Comparison of ENCODE assay signal across 11 cellular contexts in the genomic region with DNA sequence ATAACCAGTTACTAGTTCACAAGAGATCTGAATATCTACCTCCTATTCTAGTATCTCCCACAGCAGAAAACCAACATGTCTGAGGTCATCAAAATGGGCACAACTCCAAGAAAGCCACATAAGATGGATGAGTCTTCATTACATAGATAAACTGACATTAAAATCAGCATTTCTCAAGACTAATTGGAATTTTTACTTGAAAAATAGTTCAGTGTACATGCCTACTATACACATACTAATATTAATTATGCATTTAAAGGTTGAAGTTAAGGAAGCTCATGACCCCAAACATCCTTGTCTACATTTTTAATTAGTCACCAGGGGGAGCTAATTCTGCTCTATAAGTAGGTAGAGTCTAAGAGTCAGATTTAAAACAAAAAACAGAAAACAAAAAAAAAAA. TPM values are rescaled to one million over a fixed set of nuclear protein-coding genes. Genes with fewer than 3 reads are reported as not detected.
DNase-seq lines count a peak whose midpoint lies in the region; TF ChIP-seq lines count a peak whose summit lies in the region.
"Had no signal": no experiment of that assay in that cellular context is flagged by ENCODE, and none has a peak within 500 bp of the region (broad histone marks: within the 10 kb centered on the region; RNA-seq: fewer than 3 reads in every experiment).

No MANE protein-coding gene starts in this region.

- H3K9me3 ChIP-seq in HEK293 (ENCODE audit: control insufficient read depth, insufficient read depth, low read depth, low read length), result no peaks in the 10 kb centered on the region
- H3K9me3 ChIP-seq in SJCRH30 (replicated peaks), result no peaks in the 10 kb centered on the region
- H3K9me3 ChIP-seq in uterus, result no peaks in the 10 kb centered on the region
- no peaks in the 10 kb centered on the region for H3K9me3 ChIP-seq in effector memory CD4-positive, alpha-beta T cell (ENCODE audit: control insufficient read depth, low read length)

- H3K4me1 ChIP-seq in HEK293 (ENCODE audit: control insufficient read depth, insufficient read depth, low read length) (peaks cover 4% of the 10 kb centered on the region; the same call in 1 of the 2 replicates), SJCRH30 (no peaks in the 10 kb centered on the region), uterus (no peaks in the 10 kb centered on the region)
- H3K4me1 ChIP-seq in effector memory CD4-positive, alpha-beta T cell (ENCODE audit: control insufficient read depth, insufficient read depth, low read length, poor library complexity, severe bottlenecking), result no peaks in the 10 kb centered on the region

- TF ChIP-seq POLR2A in uterus (IDR thresholded peaks at IDR 0.05), result no peak

- CTCF ChIA-PET in HEK293 (lab: Yijun Ruan, JAX), result interaction anchor here (0.6 to 1.3 kb wide), 6 partner anchors 22 to 785 kb away, joined by 3 to 9 read pairs (median 4); no protein-coding TSS in a partner anchor

- intact Hi-C loops in uterus (cut with DNase I; ENCODE audit: low total_unique reads), result no loop called here

- no peak overlapping the region for H3K27ac ChIP-seq in HEK293 (ENCODE audit: extremely low read depth, low read depth, low read length)
- no peak overlapping the region for H3K27ac ChIP-seq in SJCRH30
- no peak overlapping the region for H3K27ac ChIP-seq in uterus
- no peak overlapping the region for H3K27ac ChIP-seq in effector memory CD4-positive, alpha-beta T cell (ENCODE audit: insufficient read depth, low read length, poor library complexity, severe bottlenecking)

- no peaks in the 10 kb centered on the region for H3K36me3 ChIP-seq in HEK293 (ENCODE audit: control insufficient read depth in 2 of 2, insufficient read depth in 1 of 2, low read length in 2 of 2)
- 0 out of 2 replicates have a peak, but pooled peaks cover 5% of the 10 kb centered on the region for H3K36me3 ChIP-seq in SJCRH30
- no peaks in the 10 kb centered on the region for H3K36me3 ChIP-seq in uterus
- H3K36me3 ChIP-seq in effector memory CD4-positive, alpha-beta T cell (ENCODE audit: control insufficient read depth, insufficient read depth, low read length), result no peaks in the 10 kb centered on the region

- TF ChIP-seq CTCF in AG10803 (conservative IDR thresholded peaks at IDR 0.05; ENCODE audit: low read length) (peak; percentile 20; the same call in 1 of the 2 replicates), HEK293 (tag by site-specific recombination; IDR thresholded peaks at IDR 0.05) (peak; percentile 55; the same call in 1 of the 2 replicates), fibroblast of the aortic adventitia (IDR thresholded peaks at IDR 0.05; ENCODE audit: insufficient read depth, low read length) (no peak), uterus (IDR thresholded peaks at IDR 0.05) (no peak)

- H3K27me3 ChIP-seq in SJCRH30 (no peaks in the 10 kb centered on the region), uterus (no peaks in the 10 kb centered on the region)
- no peaks in the 10 kb centered on the region for H3K27me3 ChIP-seq in effector memory CD4-positive, alpha-beta T cell (replicated peaks; ENCODE audit: control insufficient read depth, insufficient read depth, low read length, poor library complexity, severe bottlenecking)

- POLR2A ChIA-PET in HEK293 (lab: Yijun Ruan, JAX), result no interaction called here

- DNase-seq in AG10803 (ENCODE audit: low read depth) (peak; percentile 40), SJCRH30 (peak; percentile 7 to 51), fibroblast of the aortic adventitia (ENCODE audit: low read depth) (peak; percentile 64), uterus (no peak), HK-2 (ENCODE audit: unreplicated experiment) (no peak), NOMO-1 treated with DMSO at 0.1 percent for 48 hours (lab: John Stamatoyannopoulos, UW; ENCODE audit: unreplicated experiment) (no peak)
- DNase-seq in effector memory CD4-positive, alpha-beta T cell, result no peak
- DNase-seq: activated CD4-positive, alpha-beta T cell treated with anti-CD3 and anti-CD28 coated beads, Interleukin-2, amount 10 ng/mL, durations not matched to agents 24 days and 14 days; NCI-H774; stimulated activated naive CD8-positive, alpha-beta T cell treated with anti-CD3 and anti-CD28 coated beads, Interleukin-15, Interleukin-2, amounts not matched to agents 100 U/mL and 50 U/mL, for 24 hours had no signal

- H3K4me3 ChIP-seq in AG10803 (ENCODE audit: low read length) (no peak overlapping the region), HEK293 (ENCODE audit: low read depth, low read length) (no peak overlapping the region), SJCRH30 (no peak overlapping the region), fibroblast of the aortic adventitia (ENCODE audit: low read depth, low read length) (no peak overlapping the region), uterus (no peak overlapping the region)
- H3K4me3 ChIP-seq in effector memory CD4-positive, alpha-beta T cell (ENCODE audit: insufficient read depth, low read depth, low read length, poor library complexity, severe bottlenecking), result no peak overlapping the region

TF ChIP-seq in HEK293, 187 proteins besides CTCF, POLR2A, EP300 and RAD21:
- TF ChIP-seq, protein P1, sequence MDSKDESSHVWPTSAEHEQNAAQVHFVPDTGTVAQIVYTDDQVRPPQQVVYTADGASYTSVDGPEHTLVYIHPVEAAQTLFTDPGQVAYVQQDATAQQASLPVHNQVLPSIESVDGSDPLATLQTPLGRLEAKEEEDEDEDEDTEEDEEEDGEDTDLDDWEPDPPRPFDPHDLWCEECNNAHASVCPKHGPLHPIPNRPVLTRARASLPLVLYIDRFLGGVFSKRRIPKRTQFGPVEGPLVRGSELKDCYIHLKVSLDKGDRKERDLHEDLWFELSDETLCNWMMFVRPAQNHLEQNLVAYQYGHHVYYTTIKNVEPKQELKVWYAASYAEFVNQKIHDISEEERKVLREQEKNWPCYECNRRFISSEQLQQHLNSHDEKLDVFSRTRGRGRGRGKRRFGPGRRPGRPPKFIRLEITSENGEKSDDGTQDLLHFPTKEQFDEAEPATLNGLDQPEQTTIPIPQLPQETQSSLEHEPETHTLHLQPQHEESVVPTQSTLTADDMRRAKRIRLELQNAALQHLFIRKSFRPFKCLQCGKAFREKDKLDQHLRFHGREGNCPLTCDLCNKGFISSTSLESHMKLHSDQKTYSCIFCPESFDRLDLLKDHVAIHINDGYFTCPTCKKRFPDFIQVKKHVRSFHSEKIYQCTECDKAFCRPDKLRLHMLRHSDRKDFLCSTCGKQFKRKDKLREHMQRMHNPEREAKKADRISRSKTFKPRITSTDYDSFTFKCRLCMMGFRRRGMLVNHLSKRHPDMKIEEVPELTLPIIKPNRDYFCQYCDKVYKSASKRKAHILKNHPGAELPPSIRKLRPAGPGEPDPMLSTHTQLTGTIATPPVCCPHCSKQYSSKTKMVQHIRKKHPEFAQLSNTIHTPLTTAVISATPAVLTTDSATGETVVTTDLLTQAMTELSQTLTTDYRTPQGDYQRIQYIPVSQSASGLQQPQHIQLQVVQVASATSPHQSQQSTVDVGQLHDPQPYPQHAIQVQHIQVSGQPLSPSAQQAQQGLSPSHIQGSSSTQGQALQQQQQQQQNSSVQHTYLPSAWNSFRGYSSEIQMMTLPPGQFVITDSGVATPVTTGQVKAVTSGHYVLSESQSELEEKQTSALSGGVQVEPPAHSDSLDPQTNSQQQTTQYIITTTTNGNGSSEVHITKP (tag by site-specific recombination; IDR thresholded peaks at IDR 0.05), result peak; percentile 37; the same call in 1 of the 2 replicates
- TF ChIP-seq ZNF654 (tag by site-specific recombination; IDR thresholded peaks at IDR 0.05; ENCODE audit: low read depth) (peak; percentile 16), ZNF433 (tag by site-specific recombination; IDR thresholded peaks at IDR 0.05; ENCODE audit: low read depth) (no peak), SP7 (tag by site-specific recombination; IDR thresholded peaks at IDR 0.05) (0 out of 2 replicates have a peak, but pooled peaks have one; percentile 26), ZNF366 (tag by site-specific recombination; conservative IDR thresholded peaks at IDR 0.05) (peak; percentile 52), ZSCAN16 (tag by site-specific recombination; IDR thresholded peaks at IDR 0.05) (no peak), ZNF660 (tag by site-specific recombination; IDR thresholded peaks at IDR 0.05) (0 out of 2 replicates have a peak, but pooled peaks have one; percentile 23)

RNA-seq across cellular contexts. Expression of a gene that starts 41.9 kb away (rescaled TPM):
- total RNA-seq in SJCRH30 (2014; rRNA removed; shearing (Covaris generic)), result 17.6 and 20.3 TPM in 2 replicates
- 35.7 and 48.6 TPM in 2 replicates for total RNA-seq in fibroblast of the aortic adventitia (ENCODE audit: low replicate concordance)
- total RNA-seq in uterus, result 100 to 1,000 TPM in 1 of 4 donors, 10 to 100 TPM in 3; 47.4 to 116 (median 72.8) TPM
- total RNA-seq: activated CD4-positive, alpha-beta T cell treated with anti-CD3 and anti-CD28 coated beads, Interleukin-2, amount 10 ng/mL, durations not matched to agents 24 days and 14 days had no signal

Comparison
In these comparisons a context has a peak if more than half of its experiments do, and no peak if none do; other contexts are left out.
1. DNase-seq: peak in AG10803 (single experiment), SJCRH30 (2 of 2) and fibroblast of the aortic adventitia (single experiment); none in uterus (0 of 2), HK-2 (single experiment), NOMO-1 treated with DMSO at 0.1 percent for 48 hours (single experiment) and effector memory CD4-positive, alpha-beta T cell (0 of 3).
2. CTCF ChIP-seq: peak in AG10803 (single experiment) and HEK293 (single experiment); none in fibroblast of the aortic adventitia (single experiment) and uterus (0 of 4).